ENCODE assay signal across 22 cellular contexts in the genomic region with DNA sequence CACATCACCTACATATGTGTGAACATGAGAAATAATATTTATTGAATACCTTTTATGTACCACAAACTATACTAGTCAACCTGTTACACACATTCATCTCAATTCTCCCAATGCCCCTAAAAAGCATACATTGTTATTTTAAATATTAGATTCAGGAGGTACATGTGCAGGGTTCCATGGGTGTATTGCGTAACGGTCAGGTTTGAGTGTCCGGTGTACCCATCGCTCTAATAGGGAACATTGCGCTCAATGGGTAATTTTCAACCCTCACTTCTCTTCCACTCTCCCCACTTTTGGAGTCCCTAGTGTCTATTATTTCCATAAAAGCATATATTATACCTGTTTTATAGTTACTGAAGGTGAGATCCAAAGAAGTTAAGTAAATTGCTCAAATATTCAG.
DNase-seq lines count a peak whose midpoint lies in the region; ATAC-seq, FAIRE-seq and TF ChIP-seq lines count a peak whose summit lies in the region.
"Had no signal": no experiment of that assay in that cellular context is flagged by ENCODE, and none has a peak within 500 bp of the region (broad histone marks: within the 10 kb centered on the region; RNA-seq: fewer than 3 reads in every experiment).

No MANE protein-coding gene starts in this region.

- TF ChIP-seq CTCF in HepG2 (CRISPR knock-in tag; IDR thresholded peaks at IDR 0.05) (no peak), right lobe of liver (IDR thresholded peaks at IDR 0.05) (no peak), H1 (IDR thresholded peaks at IDR 0.05; ENCODE audit: control extremely low read depth in 1 of 3, insufficient read depth in 1 of 3, low read depth in 1 of 3, low read length in 3 of 3) (no peak)

- H3K4me1 Mint-ChIP-seq in activated T-helper 17 cell treated with anti-CD3 and anti-CD28 coated beads, Interleukin-2, amount 50 U/mL, for 72 hours, result no peaks in the 10 kb centered on the region
- H3K4me1 Mint-ChIP-seq: B cell had no signal

- H2BK12ac ChIP-seq in H1 (ENCODE audit: low read depth, low read length), result no peak overlapping the region

- H2AFZ ChIP-seq in HepG2 (ENCODE audit: low read length), result no peak overlapping the region
- H2AFZ ChIP-seq in H1 (ENCODE audit: low read length), result no peak overlapping the region

- CTCF ChIA-PET in HepG2 (lab: Yijun Ruan, JAX; ENCODE audit: low intra/inter-chr PET ratio, low total read pairs) (no interaction called here), H1 (lab: Charles Lee; ENCODE audit: partially characterized antibody) (no interaction called here)

- ATAC-seq in HepG2, result no peak
- no peak for ATAC-seq in right lobe of liver
- ATAC-seq in activated T-helper 17 cell treated with anti-CD3 and anti-CD28 coated beads, Interleukin-2, amount 50 U/mL, for 72 hours (replicated peaks), result no peak
- ATAC-seq: A549; CD8-positive, alpha-beta T cell had no signal

- H3K79me2 ChIP-seq in HepG2 (ENCODE audit: insufficient read depth, low read length) (no peaks in the 10 kb centered on the region), H1 (ENCODE audit: control insufficient read depth in 1 of 2, insufficient read depth in 2 of 2, low read length in 2 of 2) (no peaks in the 10 kb centered on the region)

- H3K27ac ChIP-seq in HepG2 (ENCODE audit: extremely low read length, insufficient read depth, low read length) (no peak overlapping the region), right lobe of liver (no peak overlapping the region), SK-N-MC (peak overlapping the region; percentile 96), H1 (ENCODE audit: low read depth, low read length) (no peak overlapping the region)
- H3K27ac ChIP-seq: 22Rv1; A549; BLaER1 treated with 17β-estradiol and CSF1 and Interleukin-3, amounts not matched to agents 10 nM and 100 nM; C4-2B had no signal

- no peaks in the 10 kb centered on the region for H3K4me1 ChIP-seq in HepG2 (ENCODE audit: insufficient read depth, low read length)
- no peaks in the 10 kb centered on the region for H3K4me1 ChIP-seq in right lobe of liver
- no peaks in the 10 kb centered on the region for H3K4me1 ChIP-seq in H1 (replicated peaks in 1 of 4; ENCODE audit: control insufficient read depth in 3 of 4, insufficient read depth in 4 of 4, low read length in 3 of 4)
- H3K4me1 ChIP-seq: A549; BLaER1 treated with 17β-estradiol and CSF1 and Interleukin-3, amounts not matched to agents 10 nM and 100 nM; Caco-2 had no signal

- no peaks in the 10 kb centered on the region for H3K9me3 Mint-ChIP-seq in activated T-helper 17 cell treated with anti-CD3 and anti-CD28 coated beads, Interleukin-2, amount 50 U/mL, for 72 hours
- H3K9me3 Mint-ChIP-seq: CD4-positive, alpha-beta T cell; CD8-positive, alpha-beta T cell had no signal

- H2BK120ac ChIP-seq in H1 (replicated peaks; ENCODE audit: low read depth, low read length), result no peak overlapping the region

- H4K8ac ChIP-seq in H1 (ENCODE audit: extremely low read depth, insufficient read depth, low read length), result no peak overlapping the region

- no peak overlapping the region for H3K4ac ChIP-seq in H1 (replicated peaks; ENCODE audit: insufficient read length, low read depth, low read length)

- H3K18ac ChIP-seq in H1 (ENCODE audit: extremely low read depth, low read length), result no peak overlapping the region

- no peaks in the 10 kb centered on the region for H3K36me3 ChIP-seq in HepG2 (replicated peaks in 1 of 2; ENCODE audit: control insufficient read depth in 1 of 2, insufficient read depth in 2 of 2, low read length in 2 of 2)
- no peaks in the 10 kb centered on the region for H3K36me3 ChIP-seq in right lobe of liver
- no peaks in the 10 kb centered on the region for H3K36me3 ChIP-seq in SK-N-MC (ENCODE audit: insufficient read depth, low read length)
- no peaks in the 10 kb centered on the region for H3K36me3 ChIP-seq in H1 (ENCODE audit: control insufficient read depth in 2 of 4, insufficient read depth in 4 of 4, low read length in 3 of 4)
- H3K36me3 ChIP-seq: BLaER1 treated with 17β-estradiol and CSF1 and Interleukin-3, amounts not matched to agents 10 nM and 100 nM had no signal

- H2AK5ac ChIP-seq in H1 (ENCODE audit: low read depth, low read length), result no peak overlapping the region

- no peaks in the 10 kb centered on the region for H3K27me3 ChIP-seq in HepG2 (ENCODE audit: control insufficient read depth in 1 of 2, insufficient read depth in 2 of 2, low read length in 2 of 2)
- H3K27me3 ChIP-seq in right lobe of liver, result no peaks in the 10 kb centered on the region
- no peaks in the 10 kb centered on the region for H3K27me3 ChIP-seq in H1 (replicated peaks in 1 of 4; ENCODE audit: control insufficient read depth in 3 of 4, extremely low read depth in 1 of 4, insufficient read depth in 3 of 4, low read length in 3 of 4)
- H3K27me3 ChIP-seq: BLaER1 treated with 17β-estradiol and CSF1 and Interleukin-3, amounts not matched to agents 10 nM and 100 nM had no signal

- 33% methylated on average over 5 of the region's 5 CpGs for WGBS in HepG2 (ENCODE audit: low lambda C conversion rate)
- 70% methylated on average over 5 of the region's 5 CpGs for WGBS in right lobe of liver (ENCODE audit: insufficient coverage, low coverage, low lambda C conversion rate, missing lambda C conversion rate)
- 94% methylated on average over 5 of the region's 5 CpGs; no CpG with 5 or more reads in 1 of the 2 experiments for WGBS in H1 (ENCODE audit: extremely low coverage in 1 of 2, insufficient coverage in 1 of 2, insufficient read length in 1 of 2, insufficient replicate concordance in 2 of 2, low coverage in 1 of 2, low lambda C conversion rate in 2 of 2, missing lambda C conversion rate in 1 of 2), 2 experiments

- TF ChIP-seq EP300 in HepG2 (IDR thresholded peaks at IDR 0.05; ENCODE audit: low read depth in 2 of 2, low read length in 2 of 2) (no peak), HepG2 (CRISPR knock-in tag; IDR thresholded peaks at IDR 0.05; ENCODE audit: borderline replicate concordance) (no peak), H1 (IDR thresholded peaks at IDR 0.05; ENCODE audit: borderline replicate concordance in 1 of 2, low read depth in 2 of 2, low read length in 2 of 2) (no peak)

- DNase-seq in HepG2 (ENCODE audit: low spot score) (no peak), right lobe of liver (no peak), SK-N-MC (ENCODE audit: low read depth, low spot score) (no peak), H1 (ENCODE audit: low read depth in 1 of 2, low spot score in 2 of 2) (no peak), activated gamma-delta T cell treated with Interleukin-2 at 50 U/mL for 16 hours (no peak)
- DNase-seq: AML-193; Caco-2; Calu3; CD4-positive, alpha-beta T cell; CD8-positive, alpha-beta T cell; DMS79 treated with DMSO at 0.1 percent for 48 hours; GF-D8 had no signal

- no peaks in the 10 kb centered on the region for H3K23me2 ChIP-seq in H1 (ENCODE audit: low read depth, low read length)

- no peak overlapping the region for H3K56ac ChIP-seq in H1 (replicated peaks; ENCODE audit: insufficient read length, low read depth, low read length)

- BruUV-seq in HepG2 (replicated peaks; lab: Mats Ljungman, UMichigan), result no TSS peak

- H3K4me3 Mint-ChIP-seq in activated T-helper 17 cell treated with anti-CD3 and anti-CD28 coated beads, Interleukin-2, amount 50 U/mL, for 72 hours, result no peak overlapping the region
- H3K4me3 Mint-ChIP-seq: B cell; CD4-positive, alpha-beta T cell; CD8-positive, alpha-beta T cell had no signal

- no peak overlapping the region for H4K5ac ChIP-seq in H1 (ENCODE audit: insufficient read length, low read depth, low read length)

- H4K91ac ChIP-seq in H1 (replicated peaks; ENCODE audit: insufficient read length, low read length), result no peak overlapping the region

- H3K4me2 ChIP-seq in HepG2 (ENCODE audit: low read depth, low read length), result no peak overlapping the region
- no peak overlapping the region for H3K4me2 ChIP-seq in H1 (ENCODE audit: insufficient read depth in 1 of 2, low read depth in 2 of 2, low read length in 2 of 2)
- H3K4me2 ChIP-seq: A549; BLaER1 treated with 17β-estradiol and CSF1 and Interleukin-3, amounts not matched to agents 10 nM and 100 nM had no signal

- H3K9me3 ChIP-seq in HepG2 (ENCODE audit: low read length), result peaks cover 6% of the 10 kb centered on the region
- no peaks in the 10 kb centered on the region for H3K9me3 ChIP-seq in right lobe of liver
- no peaks in the 10 kb centered on the region for H3K9me3 ChIP-seq in SK-N-MC (ENCODE audit: low read depth, low read length)
- H3K9me3 ChIP-seq in H1 (ENCODE audit: insufficient read depth in 2 of 2, low read depth in 1 of 2, low read length in 1 of 2), result no peaks in the 10 kb centered on the region
- H3K9me3 ChIP-seq: A549; BLaER1 treated with 17β-estradiol and CSF1 and Interleukin-3, amounts not matched to agents 10 nM and 100 nM; Caco-2 had no signal

- H3K36me3 Mint-ChIP-seq in activated T-helper 17 cell treated with anti-CD3 and anti-CD28 coated beads, Interleukin-2, amount 50 U/mL, for 72 hours (ENCODE audit: low read depth), result no peaks in the 10 kb centered on the region
- H3K36me3 Mint-ChIP-seq: CD8-positive, alpha-beta T cell had no signal

- H3K27me3 Mint-ChIP-seq in activated T-helper 17 cell treated with anti-CD3 and anti-CD28 coated beads, Interleukin-2, amount 50 U/mL, for 72 hours, result peaks cover 13% of the 10 kb centered on the region
- H3K27me3 Mint-ChIP-seq: B cell had no signal

- FAIRE-seq in HepG2 (lab: Jason Lieb, UNC) (no peak), H1 (lab: Jason Lieb, UNC) (no peak)
- FAIRE-seq: A549, D721Med, G401.6, GM12891, GM19239 had no signal

- H4K20me1 ChIP-seq in HepG2 (ENCODE audit: insufficient read depth, low read length) (no peaks in the 10 kb centered on the region), H1 (replicated peaks in 1 of 2; ENCODE audit: control insufficient read depth in 1 of 2, insufficient read depth in 2 of 2, low read length in 2 of 2) (no peaks in the 10 kb centered on the region)
- H4K20me1 ChIP-seq: BLaER1 treated with 17β-estradiol and CSF1 and Interleukin-3, amounts not matched to agents 10 nM and 100 nM had no signal

- intact Hi-C loops in HepG2 (cut with micrococcal nuclease; ENCODE audit: unreplicated experiment), result no loop called here
- intact Hi-C loops in right lobe of liver (cut with DNase I), result no loop called here

- no peaks in the 10 kb centered on the region for H3K79me1 ChIP-seq in H1 (ENCODE audit: low read depth, low read length)

- H2BK20ac ChIP-seq in H1 (ENCODE audit: low read length), result no peak overlapping the region

- no peak overlapping the region for H3K4me3 ChIP-seq in HepG2 (replicated peaks in 1 of 3; ENCODE audit: insufficient read depth in 1 of 3, low read depth in 2 of 3, low read length in 3 of 3)
- H3K4me3 ChIP-seq in right lobe of liver, result no peak overlapping the region
- H3K4me3 ChIP-seq in SK-N-MC, result no peak overlapping the region
- H3K4me3 ChIP-seq in H1 (ENCODE audit: extremely low read depth in 1 of 4, insufficient read depth in 2 of 4, low read depth in 3 of 4, low read length in 4 of 4), result no peak overlapping the region
- H3K4me3 ChIP-seq: A549; BLaER1 treated with 17β-estradiol and CSF1 and Interleukin-3, amounts not matched to agents 10 nM and 100 nM had no signal

- no peak overlapping the region for H3K14ac ChIP-seq in H1 (ENCODE audit: insufficient read length)

- in situ Hi-C loops in HepG2 (cut with HindIII; ENCODE audit: extremely low pct_ligation_motif_present, low pct_unique_long_range_greater_than_20kb), result no loop called here

- TF ChIP-seq POLR2A in HepG2 (IDR thresholded peaks at IDR 0.05; ENCODE audit: insufficient read depth in 1 of 2, low read depth in 2 of 2, low read length in 2 of 2) (no peak), right lobe of liver (IDR thresholded peaks at IDR 0.05) (no peak), H1 (IDR thresholded peaks at IDR 0.05; ENCODE audit: control extremely low read depth in 1 of 2, low read depth in 2 of 2, low read length in 2 of 2) (no peak)

- no peak overlapping the region for H3K27ac Mint-ChIP-seq in activated T-helper 17 cell treated with anti-CD3 and anti-CD28 coated beads, Interleukin-2, amount 50 U/mL, for 72 hours
- H3K27ac Mint-ChIP-seq: B cell; CD4-positive, alpha-beta T cell; CD8-positive, alpha-beta T cell had no signal

- no peak overlapping the region for H2BK5ac ChIP-seq in H1 (ENCODE audit: low read depth, low read length)

- POLR2A ChIA-PET in HepG2 (lab: Yijun Ruan, JAX) (no interaction called here), H1 (lab: Charles Lee; ENCODE audit: partially characterized antibody) (no interaction called here)

- no peak for TF ChIP-seq RAD21 in HepG2 (CRISPR knock-in tag; IDR thresholded peaks at IDR 0.05)
- no peak for TF ChIP-seq RAD21 in H1 (IDR thresholded peaks at IDR 0.05 in 1 of 2, conservative IDR thresholded peaks at IDR 0.05 in 1 of 2; ENCODE audit: low read depth in 2 of 2, low read length in 2 of 2)

- no peak overlapping the region for H2BK15ac ChIP-seq in H1 (ENCODE audit: low read length)

- no peak overlapping the region for H3K23ac ChIP-seq in H1 (ENCODE audit: insufficient read length)

- H3K9ac ChIP-seq in HepG2 (ENCODE audit: insufficient read depth, low read depth, low read length) (no peak overlapping the region), SK-N-MC (ENCODE audit: insufficient read length) (no peak overlapping the region), H1 (replicated peaks in 1 of 4; ENCODE audit: extremely low read depth in 1 of 4, low read depth in 3 of 4, low read length in 3 of 4) (no peak overlapping the region)
- H3K9ac ChIP-seq: BLaER1 treated with 17β-estradiol and CSF1 and Interleukin-3, amounts not matched to agents 10 nM and 100 nM had no signal
